In the genomic region with DNA sequence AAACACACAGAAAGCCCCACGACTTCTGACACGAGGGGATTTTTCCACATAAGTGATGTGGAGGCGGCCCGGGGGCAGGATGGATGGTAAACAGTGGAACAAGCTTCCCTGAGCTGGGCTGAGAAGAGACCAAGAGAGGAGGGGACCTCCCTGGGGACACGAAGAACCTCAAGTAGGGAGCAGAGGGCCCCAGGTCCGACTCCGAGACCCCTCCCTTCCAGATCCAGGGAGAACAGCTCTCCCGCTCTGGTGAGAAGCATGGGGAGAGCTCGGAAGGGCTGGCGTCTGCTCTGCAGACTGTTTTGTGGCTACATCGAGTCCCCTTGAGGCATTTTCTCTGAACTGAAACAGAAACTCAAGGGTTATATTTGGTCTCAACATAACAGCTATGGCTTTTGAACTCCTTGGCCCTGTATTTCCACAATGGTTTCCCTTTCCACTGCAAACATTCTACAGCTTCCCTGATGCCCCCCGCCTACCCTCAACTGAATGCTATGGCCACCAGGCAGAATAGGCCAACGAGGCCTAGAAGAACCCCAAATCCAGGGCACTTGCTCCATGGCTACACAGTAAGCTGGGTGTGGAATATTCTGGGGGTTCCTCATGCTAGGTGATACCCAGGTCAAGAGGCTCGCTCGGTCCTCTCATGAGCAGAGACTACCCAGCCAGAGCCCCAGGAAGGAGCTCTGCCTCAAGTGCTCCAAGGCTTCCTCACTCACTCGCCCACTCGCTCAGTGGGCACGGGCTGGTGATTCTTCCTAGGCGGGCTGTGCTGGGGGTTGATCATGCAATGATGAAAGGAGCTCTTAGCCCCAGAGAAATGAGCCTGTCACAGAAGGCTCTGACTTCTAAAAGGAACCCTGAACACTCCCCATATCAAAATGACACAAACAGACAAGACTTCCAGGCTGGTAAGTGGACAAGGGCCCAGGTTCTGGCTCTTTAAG, we compare ENCODE assay signal across 9 cellular contexts. TPM values are rescaled to one million over a fixed set of nuclear protein-coding genes. Genes with fewer than 3 reads are reported as not detected.
A peak's percentile ranks its signal among the peaks of the same experiment; 100 is the strongest.
DNase-seq lines count a peak whose midpoint lies in the region; ATAC-seq and TF ChIP-seq lines count a peak whose summit lies in the region.
"Had no signal": no experiment of that assay in that cellular context is flagged by ENCODE, and none has a peak within 500 bp of the region (broad histone marks: within the 10 kb centered on the region; RNA-seq: fewer than 3 reads in every experiment).

No MANE protein-coding gene starts in this region.

- H3K36me3 ChIP-seq in CD8-positive, alpha-beta T cell (ENCODE audit: insufficient read depth, low read length) = no peaks in the 10 kb centered on the region
- H3K36me3 ChIP-seq: pancreas had no signal

- CTCF ChIA-PET in CD8-positive, alpha-beta T cell (lab: Charles Lee) = interaction anchor here (0.7 to 3.1 kb wide), 15 partner anchors 8 to 154 kb away, joined by 3 to 23 read pairs (median 4); no protein-coding TSS in a partner anchor

- peaks cover 45% of the 10 kb centered on the region for H3K36me3 Mint-ChIP-seq in CD8-positive, alpha-beta T cell
- H3K36me3 Mint-ChIP-seq in central memory CD8-positive, alpha-beta T cell (ENCODE audit: insufficient read depth) = peaks cover 55% of the 10 kb centered on the region

- H3K27ac ChIP-seq in CD8-positive, alpha-beta T cell (ENCODE audit: low read depth, low read length) = peak overlapping the region; percentile 41
- H3K27ac ChIP-seq in temporal lobe (ENCODE audit: low read depth, low read length) = peak overlapping the region; percentile 99
- H3K27ac ChIP-seq: pancreas had no signal

- intact Hi-C loops in CD8-positive, alpha-beta T cell (cut with DNase I, micrococcal nuclease) = loop anchor here in 1 of 2 experiments (2.0 kb wide), 1 partner anchor 22 kb away; no protein-coding TSS in a partner anchor

- no peak overlapping the region for H3K4me3 ChIP-seq in CD8-positive, alpha-beta T cell (ENCODE audit: low read depth, low read length)
- H3K4me3 ChIP-seq: pancreas had no signal

- H3K9me3 Mint-ChIP-seq in CD8-positive, alpha-beta T cell = no peaks in the 10 kb centered on the region
- no peaks in the 10 kb centered on the region for H3K9me3 Mint-ChIP-seq in central memory CD8-positive, alpha-beta T cell

- peak in 1 of 7 experiments; percentile 23 for DNase-seq in CD8-positive, alpha-beta T cell
- no peak for DNase-seq in central memory CD8-positive, alpha-beta T cell (ENCODE audit: low spot score in 2 of 2)
- DNase-seq in NK-92 (lab: John Stamatoyannopoulos, UW; ENCODE audit: unreplicated experiment) (no peak), midbrain (lab: John Stamatoyannopoulos, UW) (no peak), NCI-H146 treated with DMSO at 0.1 percent for 48 hours (lab: John Stamatoyannopoulos, UW; ENCODE audit: unreplicated experiment) (no peak)

- peaks cover 68% of the 10 kb centered on the region for H3K4me1 ChIP-seq in CD8-positive, alpha-beta T cell (ENCODE audit: insufficient read depth, low read length)

- TF ChIP-seq CTCF in CD8-positive, alpha-beta T cell (IDR thresholded peaks at IDR 0.05) = no peak

- H3K27me3 Mint-ChIP-seq in CD8-positive, alpha-beta T cell (ENCODE audit: low read depth) = no peaks in the 10 kb centered on the region
- no peaks in the 10 kb centered on the region for H3K27me3 Mint-ChIP-seq in central memory CD8-positive, alpha-beta T cell

- no peaks in the 10 kb centered on the region for H3K9me3 ChIP-seq in CD8-positive, alpha-beta T cell (ENCODE audit: low read length)
- H3K9me3 ChIP-seq: pancreas had no signal

- peaks cover 86% of the 10 kb centered on the region for H3K4me1 Mint-ChIP-seq in CD8-positive, alpha-beta T cell (ENCODE audit: low read depth)
- H3K4me1 Mint-ChIP-seq in central memory CD8-positive, alpha-beta T cell = peaks cover 88% of the 10 kb centered on the region

- no peaks in the 10 kb centered on the region for H3K27me3 ChIP-seq in CD8-positive, alpha-beta T cell (ENCODE audit: insufficient read depth, low read length)
- H3K27me3 ChIP-seq: pancreas had no signal

- ATAC-seq in CD8-positive, alpha-beta T cell = peak; percentile 60
- ATAC-seq in GM19351 (IDR thresholded peaks at IDR 0.05; ENCODE audit: unreplicated experiment) (peak; percentile 73), HG03342 (IDR thresholded peaks at IDR 0.05; ENCODE audit: unreplicated experiment) (peak; percentile 64)
- peak; percentile 72 for ATAC-seq in central memory CD8-positive, alpha-beta T cell (replicated peaks; ENCODE audit: extremely low read depth, poor library complexity, severe bottlenecking)
- ATAC-seq: pancreas had no signal

- peak overlapping the region; percentile 87 for H3K27ac Mint-ChIP-seq in CD8-positive, alpha-beta T cell
- peak overlapping the region; percentile 97 for H3K27ac Mint-ChIP-seq in central memory CD8-positive, alpha-beta T cell (ENCODE audit: low read depth)

- peak overlapping the region; percentile 56 for H3K4me3 Mint-ChIP-seq in CD8-positive, alpha-beta T cell
- peak overlapping the region; percentile 62 for H3K4me3 Mint-ChIP-seq in central memory CD8-positive, alpha-beta T cell

- POLR2A ChIA-PET in CD8-positive, alpha-beta T cell (lab: Charles Lee) = interaction anchor here (0.8 to 3.1 kb wide), 11 partner anchors 10 to 85 kb away, joined by 3 to 22 read pairs (median 5); no protein-coding TSS in a partner anchor

RNA-seq across cellular contexts. Expression of gene FAM53B, which starts 47.5 kb away (rescaled TPM):
- 10 to 100 TPM; 51.9 to 57.1 TPM for total RNA-seq in CD8-positive, alpha-beta T cell
- total RNA-seq in temporal lobe = 17.0 TPM
